ENCODE assay signal across 1 cellular context in the genomic region with DNA sequence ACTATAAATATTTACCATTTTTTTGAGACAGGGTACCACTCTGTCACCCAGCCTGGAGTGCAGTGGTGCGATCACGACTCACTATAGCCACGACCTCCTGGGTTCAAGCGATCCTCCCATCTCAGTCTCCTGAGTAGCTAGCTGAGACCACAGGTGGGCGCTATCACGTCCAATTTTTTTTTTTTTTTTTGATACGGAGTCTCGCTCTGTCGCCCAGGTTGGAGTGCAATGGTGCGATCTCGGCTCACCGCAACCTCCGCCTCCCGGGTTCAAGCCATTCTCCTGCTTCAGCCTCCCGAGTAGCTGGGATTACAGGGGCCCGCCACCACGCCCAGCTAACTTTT.
TF ChIP-seq lines count a peak whose summit lies in the region.
"Not testable (repeated sequence)": the region's sequence is repeated elsewhere in the genome, so short reads cannot be mapped to it uniquely, and the experiment has no call there.

No MANE protein-coding gene starts in this region.

TF ChIP-seq in K562, 482 proteins besides CTCF, POLR2A, EP300 and RAD21 (continued from another document):
- TF ChIP-seq NR2C1 (IDR thresholded peaks at IDR 0.05) = peak; percentile 49; the same call in 1 of the 2 replicates
- not testable (repeated sequence) for TF ChIP-seq NR2C1 (tag; IDR thresholded peaks at IDR 0.05)
- peak; percentile 85; the same call in 1 of the 2 replicates for TF ChIP-seq CBX1 (IDR thresholded peaks at IDR 0.05; ENCODE audit: low read depth)
- peak in 1 of 2 experiments; percentile 47; a peak in 1 of 4 replicates for TF ChIP-seq HDAC1 (IDR thresholded peaks at IDR 0.05)
